Comparison of ENCODE assay signal across 8 cellular contexts in the genomic region with DNA sequence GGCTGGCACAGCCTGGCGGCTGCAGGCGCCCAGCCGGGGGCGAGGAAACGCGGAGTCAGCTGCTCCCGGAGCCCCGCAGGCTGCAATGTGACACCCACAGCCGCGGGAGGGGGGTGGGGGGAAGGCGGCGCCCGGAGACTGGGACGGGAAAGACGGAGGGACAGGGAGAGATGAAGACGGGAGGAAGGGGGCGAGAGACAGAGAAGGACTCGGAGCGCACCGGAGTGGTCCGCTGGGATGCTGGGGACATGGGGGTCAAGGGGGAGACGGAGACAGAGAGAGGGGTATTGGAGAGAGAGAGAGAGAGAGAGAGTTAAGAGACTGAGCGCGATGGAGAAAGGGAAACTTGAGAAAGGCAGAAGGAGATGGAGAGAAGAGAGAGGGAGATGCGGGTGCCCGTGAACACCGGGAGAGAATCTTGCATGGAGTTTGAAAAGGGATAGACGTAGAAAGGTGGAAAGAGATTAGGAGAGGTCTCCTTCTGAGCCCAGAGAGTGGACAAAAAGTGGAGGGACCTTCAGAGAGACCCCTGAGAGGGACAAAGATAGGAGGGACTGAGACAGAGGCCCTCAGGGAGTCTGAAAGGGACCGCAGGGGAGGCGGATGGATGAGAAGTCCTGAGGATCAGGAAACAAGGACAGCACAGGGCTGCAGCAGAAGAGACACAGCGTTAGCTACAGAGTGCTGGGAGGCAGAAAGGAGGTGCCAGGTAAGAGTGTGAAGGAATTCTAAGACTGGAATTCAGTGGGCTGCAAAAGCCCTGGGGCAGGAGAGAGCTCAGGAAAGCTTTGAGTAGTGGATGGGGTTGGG. TPM values are rescaled to one million over a fixed set of nuclear protein-coding genes. Genes with fewer than 3 reads are reported as not detected.
DNase-seq lines count a peak whose midpoint lies in the region; ATAC-seq and TF ChIP-seq lines count a peak whose summit lies in the region.

No MANE protein-coding gene starts in this region.

- no peak for ATAC-seq in T-helper 17 cell

- TF ChIP-seq CTCF in H9 (conservative IDR thresholded peaks at IDR 0.05) (no peak), neural progenitor cell (IDR thresholded peaks at IDR 0.05) (no peak)

- no peak overlapping the region for H3K9ac ChIP-seq in H9 (ENCODE audit: extremely low read depth, insufficient read length, low read length)
- no peak overlapping the region for H3K9ac ChIP-seq in neural progenitor cell

- peaks cover 40% of the 10 kb centered on the region for H3F3A ChIP-seq in neural progenitor cell (ENCODE audit: low read depth)

- H3K36me3 Mint-ChIP-seq in H9 (ENCODE audit: insufficient read depth in 1 of 3, low read depth in 3 of 3): peaks cover 11 to 35% (median 24%) of the 10 kb centered on the region in 3 experiments; a peak in 6 of 7 replicates
- H3K36me3 Mint-ChIP-seq in T-helper 17 cell (ENCODE audit: low read depth): peaks cover 4% of the 10 kb centered on the region
- peaks cover 4% of the 10 kb centered on the region for H3K36me3 Mint-ChIP-seq in neural progenitor cell

- H2AK5ac ChIP-seq in H9 (ENCODE audit: insufficient read length, low read length): no peak overlapping the region

- H3K27me3 Mint-ChIP-seq in H9 (ENCODE audit: low read depth) (peaks cover 54% of the 10 kb centered on the region), T-helper 17 cell (peaks cover 8% of the 10 kb centered on the region), neural progenitor cell (ENCODE audit: insufficient read depth, low read depth) (peaks cover 31% of the 10 kb centered on the region)

- H3K9me3 ChIP-seq in H9 (ENCODE audit: control insufficient read depth, low read depth, low read length) (no peaks in the 10 kb centered on the region), T-helper 17 cell (ENCODE audit: control insufficient read depth, low read length, poor library complexity, severe bottlenecking) (no peaks in the 10 kb centered on the region), neural progenitor cell (ENCODE audit: low read depth) (no peaks in the 10 kb centered on the region)

- H3K23me2 ChIP-seq in H9 (ENCODE audit: insufficient read length, low read depth, low read length, poor library complexity, severe bottlenecking): peaks cover 8% of the 10 kb centered on the region

- no peak overlapping the region for H2AFZ ChIP-seq in H9 (ENCODE audit: low read length)
- peak overlapping the region; percentile 27 for H2AFZ ChIP-seq in neural progenitor cell (replicated peaks)

- H3K56ac ChIP-seq in H9 (ENCODE audit: insufficient read length, low read depth, low read length): no peak overlapping the region

- H3K27ac ChIP-seq in H9 (ENCODE audit: insufficient read length, low read depth, low read length) (no peak overlapping the region), neural progenitor cell (no peak overlapping the region)

- no peak overlapping the region; the same call in 1 of the 2 replicates for H3K14ac ChIP-seq in H9 (ENCODE audit: insufficient read depth, low read length)

- peaks cover 15 to 17% of the 10 kb centered on the region in 2 experiments for H3K4me1 Mint-ChIP-seq in H9
- peaks cover 13% of the 10 kb centered on the region for H3K4me1 Mint-ChIP-seq in T-helper 17 cell
- H3K4me1 Mint-ChIP-seq in neural progenitor cell: peaks cover 6% of the 10 kb centered on the region

- H2BK12ac ChIP-seq in H9 (ENCODE audit: insufficient read length, low read depth, low read length): no peak overlapping the region

- no peak overlapping the region for H2BK5ac ChIP-seq in H9 (ENCODE audit: insufficient read length, low read length)

- no peak overlapping the region for H4K91ac ChIP-seq in H9 (ENCODE audit: insufficient read length, low read depth, low read length)

- H3K9me3 Mint-ChIP-seq in H9: no peaks in the 10 kb centered on the region; a peak in 1 of 5 replicates
- no peaks in the 10 kb centered on the region for H3K9me3 Mint-ChIP-seq in neural progenitor cell

- H3K4me2 ChIP-seq in H9 (ENCODE audit: insufficient read depth, insufficient read length, low read length) (peak overlapping the region; percentile 85), neural progenitor cell (peak overlapping the region; percentile 79)

- H3K4ac ChIP-seq in H9 (ENCODE audit: low read depth, low read length): no peak overlapping the region

- H3K36me3 ChIP-seq in neural progenitor cell: no peaks in the 10 kb centered on the region

- H4K5ac ChIP-seq in H9 (ENCODE audit: insufficient read length, low read depth, low read length): no peak overlapping the region

- peak overlapping the region; percentile 74 to 81 for H3K4me3 Mint-ChIP-seq in H9
- H3K4me3 Mint-ChIP-seq in T-helper 17 cell: peak overlapping the region; percentile 96
- peak overlapping the region; percentile 81 for H3K4me3 Mint-ChIP-seq in neural progenitor cell

- H3K4me3 ChIP-seq in neural progenitor cell: peak overlapping the region; percentile 82

- H3T11ph ChIP-seq in H9 (ENCODE audit: low read length): no peak overlapping the region

- no peaks in the 10 kb centered on the region for H3K79me1 ChIP-seq in H9 (ENCODE audit: insufficient read depth, low read depth, low read length, poor library complexity, severe bottlenecking)

- H4K20me1 ChIP-seq in H9 (ENCODE audit: control insufficient read depth, insufficient read depth, insufficient read length) (no peaks in the 10 kb centered on the region), neural progenitor cell (ENCODE audit: low read depth) (no peaks in the 10 kb centered on the region)

- no peak overlapping the region for H3K18ac ChIP-seq in H9 (ENCODE audit: insufficient read length, low read depth, low read length)

- H3K27ac Mint-ChIP-seq in H9 (peak overlapping the region in 1 of 3 experiments; percentile 55; a peak in 1 of 7 replicates), T-helper 17 cell (peak overlapping the region; percentile 89), neural progenitor cell (no peak overlapping the region)

- DNase-seq in H9 (peak; percentile 70), T-helper 17 cell (no peak), fibroblast of peridontal ligament (ENCODE audit: extremely low read depth) (peak; percentile 24), neural progenitor cell (ENCODE audit: low spot score) (peak; percentile 76), mesenteric fat pad (ENCODE audit: low spot score) (no peak), NCI-H510A treated with DMSO at 0.1 percent for 48 hours (lab: John Stamatoyannopoulos, UW) (no peak), AML-193 (lab: John Stamatoyannopoulos, UW) (no peak)
- no peak for DNase-seq in effector CD8-positive, alpha-beta T cell (lab: John Stamatoyannopoulos, UW)

- no CpG with 5 or more reads among the region's 31 CpGs for WGBS in H9 (ENCODE audit: extremely low coverage, insufficient read length, low lambda C conversion rate)

- H3K23ac ChIP-seq in H9 (ENCODE audit: insufficient read length, low read depth, low read length): no peak overlapping the region

- no peaks in the 10 kb centered on the region for H3K79me2 ChIP-seq in H9 (ENCODE audit: insufficient read depth, low read length)
- H3K79me2 ChIP-seq in neural progenitor cell (ENCODE audit: low read depth): no peaks in the 10 kb centered on the region

- no peak overlapping the region for H4K8ac ChIP-seq in H9 (replicated peaks; ENCODE audit: insufficient read length, low read depth, low read length)

- no peak overlapping the region for H2BK20ac ChIP-seq in H9 (ENCODE audit: low read depth, low read length, poor library complexity, severe bottlenecking)

- H3K27me3 ChIP-seq in H9 (ENCODE audit: insufficient read depth, low read length) (peaks cover 11% of the 10 kb centered on the region; the same call in 1 of the 2 replicates), neural progenitor cell (peaks cover 38% of the 10 kb centered on the region)

- H3K4me1 ChIP-seq in H9 (ENCODE audit: insufficient read depth, low read length) (no peaks in the 10 kb centered on the region), neural progenitor cell (peaks cover 4% of the 10 kb centered on the region)

- H2BK15ac ChIP-seq in H9 (ENCODE audit: low read depth, low read length): no peak overlapping the region

- no peak overlapping the region for H2BK120ac ChIP-seq in H9 (ENCODE audit: low read depth, low read length, poor library complexity, severe bottlenecking)

RNA-seq across cellular contexts. Expression of gene SCN1B, which starts 1.0 kb away (rescaled TPM):
- total RNA-seq in H9 (2021) (3.8 TPM in 2 replicates), T-helper 17 cell (1 to 10 TPM; 1.9 to 6.2 TPM), neural progenitor cell (ENCODE audit: low replicate concordance) (2.2 and 3.9 TPM in 2 replicates), mesenteric fat pad (17.3 TPM)

RNA-seq across cellular contexts. Expression of gene HPN, which starts 10.2 kb away (rescaled TPM):
- 9.3 and 10.6 TPM in 2 replicates for total RNA-seq in H9 (2021)
- under 1 TPM in 1 of 2 donors, not detected in 1; 0.89 TPM for total RNA-seq in T-helper 17 cell
- total RNA-seq in neural progenitor cell (ENCODE audit: low replicate concordance): 0.30 and 2.2 TPM in 2 replicates
- total RNA-seq in mesenteric fat pad: 1.4 TPM

RNA-seq across cellular contexts. Expression of gene GRAMD1A, which starts 31.2 kb away (rescaled TPM):
- total RNA-seq in H9 (2021): 125 and 126 TPM in 2 replicates
- total RNA-seq in T-helper 17 cell: 100 to 1,000 TPM; 153 to 162 TPM
- total RNA-seq in neural progenitor cell (ENCODE audit: low replicate concordance): 27.2 and 51.0 TPM in 2 replicates
- total RNA-seq in mesenteric fat pad: 76.8 TPM

Comparison
In these comparisons a context has a peak if more than half of its experiments do, and no peak if none do; other contexts are left out.
1. DNase-seq: peak in H9 (single experiment), fibroblast of peridontal ligament (single experiment) and neural progenitor cell (single experiment); none in T-helper 17 cell (0 of 3), effector CD8-positive, alpha-beta T cell (single experiment), mesenteric fat pad (single experiment), NCI-H510A treated with DMSO at 0.1 percent for 48 hours (single experiment) and AML-193 (0 of 2).
2. Peak in every context shown above with its lines, with median percentiles within 50 percentile points of each other: H3K4me3 Mint-ChIP-seq.